24 cellular contexts compared by ENCODE assay signal in genomic region chr11:88042238-88043032, GRCh38.
DNase-seq lines count a peak whose midpoint lies in the region; ATAC-seq and TF ChIP-seq lines count a peak whose summit lies in the region.
"Had no signal": no experiment of that assay in that cellular context is flagged by ENCODE, and none has a peak within 500 bp of the region (broad histone marks: within the 10 kb centered on the region; RNA-seq: fewer than 3 reads in every experiment).

No MANE protein-coding gene starts in this region.

- no peaks in the 10 kb centered on the region for H3K79me2 ChIP-seq in osteoblast (ENCODE audit: insufficient read depth, low read length)

- H3K36me3 Mint-ChIP-seq in endodermal cell (ENCODE audit: low read depth) = peaks cover 6% of the 10 kb centered on the region
- H3K36me3 Mint-ChIP-seq in activated T-cell treated with anti-CD3 and anti-CD28 coated beads, Interleukin-2, amount 50 U/mL, for 24 hours (ENCODE audit: low read depth) = no peaks in the 10 kb centered on the region
- H3K36me3 Mint-ChIP-seq: activated naive CD4-positive, alpha-beta T cell treated with anti-CD3 and anti-CD28 coated beads, Interleukin-2, amount 50 U/mL, for 72 hours; CD4-positive, CD25-positive, alpha-beta regulatory T cell; immature natural killer cell had no signal

- 68% methylated on average over 3 of the region's 3 CpGs for WGBS in HUES64
- WGBS in endodermal cell (ENCODE audit: insufficient coverage in 1 of 2, insufficient read length in 1 of 2), 2 experiments = 44 to 70% methylated on average over 2 to 3 of the region's 3 CpGs

- H3K9ac ChIP-seq in HUES64 (ENCODE audit: low read depth, low read length) = no peak overlapping the region; the same call in 1 of the 2 replicates
- no peak overlapping the region for H3K9ac ChIP-seq in endodermal cell (ENCODE audit: extremely low read depth, low read length, poor library complexity, severe bottlenecking)

- H3K4me1 ChIP-seq in HUES64 (ENCODE audit: insufficient read depth, low read length) (peaks cover 27% of the 10 kb centered on the region), endodermal cell (ENCODE audit: control insufficient read depth, insufficient read depth, low read length) (peaks cover 13% of the 10 kb centered on the region), osteoblast (ENCODE audit: insufficient read depth, low read length) (no peaks in the 10 kb centered on the region)
- H3K4me1 ChIP-seq: heart left ventricle, prostate gland, uterus had no signal

- no peaks in the 10 kb centered on the region for H3K27me3 ChIP-seq in HUES64 (ENCODE audit: insufficient read depth, low read length)
- H3K27me3 ChIP-seq in endodermal cell (ENCODE audit: control insufficient read depth, insufficient read depth, low read length, poor library complexity, severe bottlenecking) = no peaks in the 10 kb centered on the region
- no peaks in the 10 kb centered on the region for H3K27me3 ChIP-seq in osteoblast (ENCODE audit: insufficient read depth, low read length)
- H3K27me3 ChIP-seq: uterus had no signal

- H3K9me3 ChIP-seq in HUES64 (ENCODE audit: insufficient read depth, low read depth, low read length) = no peaks in the 10 kb centered on the region
- no peaks in the 10 kb centered on the region for H3K9me3 ChIP-seq in endodermal cell (ENCODE audit: control insufficient read depth, low read length)
- no peaks in the 10 kb centered on the region for H3K9me3 ChIP-seq in osteoblast (ENCODE audit: low read depth, low read length)
- H3K9me3 ChIP-seq: heart left ventricle, prostate gland, uterus had no signal

- no peak for ATAC-seq in GM18517 (IDR thresholded peaks at IDR 0.05; ENCODE audit: unreplicated experiment)
- ATAC-seq: activated naive CD4-positive, alpha-beta T cell treated with anti-CD3 and anti-CD28 coated beads, Interleukin-2, amount 50 U/mL, for 72 hours; activated T-cell treated with anti-CD3 and anti-CD28 coated beads, Interleukin-2, amount 50 U/mL, for 72 hours; heart left ventricle had no signal

- H3K27ac Mint-ChIP-seq in endodermal cell = no peak overlapping the region
- H3K27ac Mint-ChIP-seq in activated T-cell treated with anti-CD3 and anti-CD28 coated beads, Interleukin-2, amount 50 U/mL, for 24 hours = no peak overlapping the region
- H3K27ac Mint-ChIP-seq: activated naive CD4-positive, alpha-beta T cell treated with anti-CD3 and anti-CD28 coated beads, Interleukin-2, amount 50 U/mL, for 72 hours; activated T-cell treated with anti-CD3 and anti-CD28 coated beads, Interleukin-2, amount 50 U/mL, for 72 hours; CD4-positive, CD25-positive, alpha-beta regulatory T cell; immature natural killer cell had no signal

- H3K4me2 ChIP-seq in osteoblast (ENCODE audit: insufficient read depth, low read length) = no peak overlapping the region
- H3K4me2 ChIP-seq: PC-9 had no signal

- H3K4me1 Mint-ChIP-seq in endodermal cell = peaks cover 51% of the 10 kb centered on the region
- no peaks in the 10 kb centered on the region for H3K4me1 Mint-ChIP-seq in activated T-cell treated with anti-CD3 and anti-CD28 coated beads, Interleukin-2, amount 50 U/mL, for 24 hours (ENCODE audit: low read depth)
- H3K4me1 Mint-ChIP-seq: CD4-positive, CD25-positive, alpha-beta regulatory T cell; immature natural killer cell had no signal

- TF ChIP-seq CTCF in endodermal cell (conservative IDR thresholded peaks at IDR 0.05) (no peak), osteoblast (IDR thresholded peaks at IDR 0.05; ENCODE audit: extremely low read depth, low read depth, low read length) (no peak)

- no peak overlapping the region for H3K4me3 ChIP-seq in HUES64 (ENCODE audit: low read length)
- peak overlapping the region; percentile 72 for H3K4me3 ChIP-seq in endodermal cell (ENCODE audit: low read length)
- H3K4me3 ChIP-seq in osteoblast (ENCODE audit: insufficient read depth, low read length) = no peak overlapping the region
- H3K4me3 ChIP-seq: heart left ventricle, PC-9, prostate gland, uterus had no signal

- no peak overlapping the region for H2AFZ ChIP-seq in osteoblast (ENCODE audit: low read length)
- H2AFZ ChIP-seq: PC-9 had no signal

- no peaks in the 10 kb centered on the region for H3K36me3 ChIP-seq in HUES64 (ENCODE audit: insufficient read depth, low read length)
- peaks cover 15% of the 10 kb centered on the region for H3K36me3 ChIP-seq in endodermal cell (ENCODE audit: control insufficient read depth, insufficient read depth, low read length)
- no peaks in the 10 kb centered on the region for H3K36me3 ChIP-seq in osteoblast (ENCODE audit: insufficient read depth, low read length)
- H3K36me3 ChIP-seq: heart left ventricle, prostate gland, uterus had no signal

- peak overlapping the region; percentile 63 for H3K27ac ChIP-seq in HUES64 (ENCODE audit: low read depth, low read length)
- no peak overlapping the region for H3K27ac ChIP-seq in endodermal cell (ENCODE audit: low read depth, low read length)
- H3K27ac ChIP-seq in osteoblast (ENCODE audit: low read depth, low read length) = no peak overlapping the region
- H3K27ac ChIP-seq: epithelial cell of prostate, heart left ventricle, PC-9, prostate gland, uterus had no signal

- H3K27me3 Mint-ChIP-seq in endodermal cell (ENCODE audit: insufficient read depth) = no peaks in the 10 kb centered on the region
- H3K27me3 Mint-ChIP-seq in activated T-cell treated with anti-CD3 and anti-CD28 coated beads, Interleukin-2, amount 50 U/mL, for 24 hours = peaks cover 29% of the 10 kb centered on the region
- H3K27me3 Mint-ChIP-seq: CD4-positive, CD25-positive, alpha-beta regulatory T cell had no signal

- DNase-seq in NCI-H748 (lab: John Stamatoyannopoulos, UW; ENCODE audit: unreplicated experiment) (peak; percentile 54), endodermal cell (peak; percentile 81), osteoblast (ENCODE audit: insufficient read length, low spot score, missing footprints) (peak; percentile 56), T-helper 9 cell (no peak)
- DNase-seq in activated T-cell treated with anti-CD3 and anti-CD28 coated beads, Interleukin-2, amount 50 U/mL, for 24 hours = no peak
- DNase-seq: activated T-cell treated with anti-CD3 and anti-CD28 coated beads, Interleukin-2, amount 50 U/mL, for 72 hours; aorta; CD4-positive, CD25-positive, alpha-beta regulatory T cell; central memory CD4-positive, alpha-beta T cell; DMS 273 treated with DMSO at 0.1 percent for 48 hours; HCEC 1CT; heart left ventricle; immature natural killer cell; Kasumi-1; NCI-H526 treated with DMSO at 0.1 percent for 48 hours; PC-9; SHP77 treated with DMSO at 0.1 percent for 48 hours; uterus had no signal

- H3K9me3 Mint-ChIP-seq in endodermal cell = peaks cover 3% of the 10 kb centered on the region
- H3K9me3 Mint-ChIP-seq in activated T-cell treated with anti-CD3 and anti-CD28 coated beads, Interleukin-2, amount 50 U/mL, for 24 hours = no peaks in the 10 kb centered on the region
- H3K9me3 Mint-ChIP-seq: activated naive CD4-positive, alpha-beta T cell treated with anti-CD3 and anti-CD28 coated beads, Interleukin-2, amount 50 U/mL, for 72 hours; activated T-cell treated with anti-CD3 and anti-CD28 coated beads, Interleukin-2, amount 50 U/mL, for 72 hours; immature natural killer cell; neural crest cell had no signal

- H3K4me3 Mint-ChIP-seq in endodermal cell = no peak overlapping the region
- no peak overlapping the region for H3K4me3 Mint-ChIP-seq in activated T-cell treated with anti-CD3 and anti-CD28 coated beads, Interleukin-2, amount 50 U/mL, for 24 hours
- H3K4me3 Mint-ChIP-seq: activated T-cell treated with anti-CD3 and anti-CD28 coated beads, Interleukin-2, amount 50 U/mL, for 72 hours; CD4-positive, CD25-positive, alpha-beta regulatory T cell; immature natural killer cell; neural crest cell had no signal

- H4K20me1 ChIP-seq in osteoblast (ENCODE audit: insufficient read depth, low read length) = no peaks in the 10 kb centered on the region

Comparison
In these comparisons a context has a peak if more than half of its experiments do, and no peak if none do; other contexts are left out.
1. DNase-seq: peak in NCI-H748 (single experiment), endodermal cell (single experiment) and osteoblast (single experiment); none in T-helper 9 cell (single experiment) and activated T-cell treated with anti-CD3 and anti-CD28 coated beads, Interleukin-2, amount 50 U/mL, for 24 hours (single experiment).